In genomic region chr6:41071501-41071922, GRCh38 we compare ENCODE assay signal across 6 cellular contexts. TPM values are rescaled to one million over a fixed set of nuclear protein-coding genes. Genes with fewer than 3 reads are reported as not detected.
DNase-seq lines count a peak whose midpoint lies in the region; ATAC-seq and TF ChIP-seq lines count a peak whose summit lies in the region.

No MANE protein-coding gene starts in this region.

- no peaks in the 10 kb centered on the region for H3K27me3 Mint-ChIP-seq in activated T-cell treated with anti-CD3 and anti-CD28 coated beads, Interleukin-2, amount 50 U/mL, for 24 hours

- intact Hi-C loops in lower leg skin (cut with DNase I; ENCODE audit: low total_unique reads): no loop called here

- peak overlapping the region; percentile 63 for H3K4me3 ChIP-seq in lower leg skin (ENCODE audit: low read depth, poor library complexity, severe bottlenecking)

- WGBS in lower leg skin, 2 donors: 0 to 1% methylated on average over 16 of the region's 16 CpGs

- peak overlapping the region; percentile 93 for H3K4me3 Mint-ChIP-seq in activated T-cell treated with anti-CD3 and anti-CD28 coated beads, Interleukin-2, amount 50 U/mL, for 24 hours

- peak overlapping the region; percentile 99 for H3K27ac Mint-ChIP-seq in activated T-cell treated with anti-CD3 and anti-CD28 coated beads, Interleukin-2, amount 50 U/mL, for 24 hours

- TF ChIP-seq CTCF in lower leg skin (IDR thresholded peaks at IDR 0.05): no peak

- peak in 1 of 2 donors; percentile 26 for TF ChIP-seq POLR2A in lower leg skin (IDR thresholded peaks at IDR 0.05)

- peaks cover 82% of the 10 kb centered on the region for H3K36me3 Mint-ChIP-seq in activated T-cell treated with anti-CD3 and anti-CD28 coated beads, Interleukin-2, amount 50 U/mL, for 24 hours (ENCODE audit: low read depth)

- H3K4me1 Mint-ChIP-seq in activated T-cell treated with anti-CD3 and anti-CD28 coated beads, Interleukin-2, amount 50 U/mL, for 24 hours (ENCODE audit: low read depth): peaks cover 54% of the 10 kb centered on the region

- ATAC-seq in GM21367 (IDR thresholded peaks at IDR 0.05; ENCODE audit: unreplicated experiment) (no peak), HG02763 (IDR thresholded peaks at IDR 0.05; ENCODE audit: unreplicated experiment) (no peak)

- DNase-seq in NCI-H2171 treated with DMSO at 0.1 percent for 48 hours (lab: John Stamatoyannopoulos, UW) (peak; percentile 84), NCI-H2171 (lab: John Stamatoyannopoulos, UW) (no peak), lower leg skin (ENCODE audit: low spot score in 2 of 2) (no peak)
- DNase-seq in activated T-cell treated with anti-CD3 and anti-CD28 coated beads, Interleukin-2, amount 50 U/mL, for 24 hours: no peak

- H3K9me3 Mint-ChIP-seq in activated T-cell treated with anti-CD3 and anti-CD28 coated beads, Interleukin-2, amount 50 U/mL, for 24 hours: no peaks in the 10 kb centered on the region

RNA-seq across cellular contexts. Expression of gene OARD1, which starts 0.6 kb away (rescaled TPM):
- total RNA-seq in lower leg skin: 10 to 100 TPM in 3 of 4 donors, 1 to 10 TPM in 1; 8.6 to 28.4 (median 18.4) TPM

RNA-seq across cellular contexts. Expression of gene NFYA, which starts 1.3 kb away (rescaled TPM):
- 10 to 100 TPM in 3 of 4 donors, 1 to 10 TPM in 1; 9.9 to 15.5 (median 14.4) TPM for total RNA-seq in lower leg skin

RNA-seq across cellular contexts. Expression of gene APOBEC2, which starts 18.5 kb away (rescaled TPM):
- not detected for total RNA-seq in lower leg skin

RNA-seq across cellular contexts. Expression of gene TSPO2, which starts 29.2 kb away (rescaled TPM):
- total RNA-seq in lower leg skin: not detected

RNA-seq across cellular contexts. Expression of gene UNC5CL, which starts 32.5 kb away (rescaled TPM):
- total RNA-seq in lower leg skin: 1 to 10 TPM in 3 of 4 donors, under 1 TPM in 1; 0.49 to 3.2 (median 1.7) TPM
